In the genomic region with DNA sequence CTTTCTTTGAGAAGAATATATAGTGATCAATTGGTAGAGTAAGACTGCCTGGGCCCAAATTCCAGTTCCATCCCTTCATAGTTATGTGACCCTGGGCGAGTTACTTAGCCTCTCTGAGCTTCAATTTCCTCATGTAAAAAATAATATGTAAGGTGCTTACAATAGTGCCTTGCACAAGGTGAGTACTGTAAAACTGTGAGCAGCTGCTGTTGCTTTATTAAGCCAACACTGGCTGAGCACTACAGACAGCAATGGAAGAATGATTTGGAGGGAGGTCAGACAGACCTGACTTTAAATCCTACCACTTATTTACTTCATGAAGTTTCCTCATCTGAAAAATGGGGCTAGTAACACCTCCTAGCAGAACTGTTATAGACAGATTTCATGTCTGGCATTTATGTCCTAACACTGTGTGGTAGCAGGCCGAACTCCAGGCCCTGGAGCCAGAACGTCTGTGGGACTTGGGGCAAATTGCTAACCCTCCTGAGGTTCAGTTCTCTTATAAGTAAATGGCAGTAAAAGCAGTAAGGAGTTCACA, we compare ENCODE assay signal across 21 cellular contexts. TPM values are rescaled to one million over a fixed set of nuclear protein-coding genes. Genes with fewer than 3 reads are reported as not detected.
"Had no signal": no experiment of that assay in that cellular context is flagged by ENCODE, and none has a peak within 500 bp of the region (broad histone marks: within the 10 kb centered on the region; RNA-seq: fewer than 3 reads in every experiment).

No MANE protein-coding gene starts in this region.

- H3K9me3 ChIP-seq: spleen, testis, vagina had no signal

- DNase-seq: activated CD4-positive, alpha-beta T cell treated with anti-CD3 and anti-CD28 coated beads for 1 hour; activated CD4-positive, alpha-beta T cell treated with anti-CD3 and anti-CD28 coated beads, Interleukin-2, amount 50 U/mL, for 1 hour; activated CD8-positive, alpha-beta T cell treated with anti-CD3 and anti-CD28 coated beads, Interleukin-2, amount 10 ng/mL, durations not matched to agents 7 days and 5 days; activated gamma-delta T cell; activated naive CD4-positive, alpha-beta T cell treated with anti-CD3 and anti-CD28 coated beads, Interleukin-2, amount 50 U/mL, for 16 hours; activated naive CD8-positive, alpha-beta T cell treated with anti-CD3 and anti-CD28 coated beads, Interleukin-2, amount 50 U/mL, for 24 hours; dermis blood vessel endothelial cell; effector memory CD4-positive, alpha-beta T cell; foreskin melanocyte; glutamatergic neuron; hippocampal formation; kidney glomerular epithelial cell; midbrain; natural killer cell; spleen; stimulated activated CD4-positive, alpha-beta T cell treated with anti-CD3 and anti-CD28 coated beads, Interleukin-4, amount 100 ng/mL, for 1 hour; stimulated activated naive CD4-positive, alpha-beta T cell; testis; trophoblast cell had no signal

- H3K36me3 ChIP-seq: spleen, vagina had no signal

- H3K4me3 ChIP-seq: spleen, testis, vagina had no signal

- ATAC-seq: activated CD8-positive, alpha-beta T cell treated with anti-CD3 and anti-CD28 coated beads, Interleukin-2, amount 10 ng/mL, durations not matched to agents 7 days and 5 days; activated naive CD8-positive, alpha-beta T cell treated with anti-CD3 and anti-CD28 coated beads, Interleukin-2, amount 50 U/mL, for 24 hours; natural killer cell had no signal

- H3K27me3 ChIP-seq: spleen, testis, vagina had no signal

- H3K4me1 ChIP-seq: testis had no signal

- H3K27ac ChIP-seq: spleen, testis, vagina had no signal

RNA-seq across cellular contexts. Expression of gene RNF150, which starts 53.8 kb away (rescaled TPM):
- total RNA-seq: activated CD8-positive, alpha-beta T cell treated with anti-CD3 and anti-CD28 coated beads, Interleukin-2, amount 10 ng/mL, durations not matched to agents 7 days and 5 days; activated T-helper 1 cell treated with anti-CD3 and anti-CD28 coated beads, Interleukin-12 subunit alpha, Interleukin-12 subunit beta, Interleukin-2, Interleukin-4 antibody, amounts not matched to agents 30 ng/mL and 10 ng/mL and 1 ng/mL, durations not matched to agents 14 hours and 24 hours and 36 hours had no signal
